8 cellular contexts compared by ENCODE assay signal in genomic region chr2:20225294-20226151, GRCh38. TPM values are rescaled to one million over a fixed set of nuclear protein-coding genes. Genes with fewer than 3 reads are reported as not detected.
DNase-seq lines count a peak whose midpoint lies in the region; ATAC-seq lines count a peak whose summit lies in the region.

No MANE protein-coding gene starts in this region.

- H3K4me3 ChIP-seq in SJCRH30 = peak overlapping the region; percentile 84

- no peaks in the 10 kb centered on the region for H3K36me3 ChIP-seq in SJCRH30

- no peaks in the 10 kb centered on the region for H3K9me3 ChIP-seq in SJCRH30 (replicated peaks)

- no peaks in the 10 kb centered on the region for H3K27me3 ChIP-seq in SJCRH30

- no peaks in the 10 kb centered on the region for H3K4me1 ChIP-seq in SJCRH30

- DNase-seq in GDM1 (lab: John Stamatoyannopoulos, UW) (peak; percentile 23), HuH-7 (ENCODE audit: low spot score) (peak; percentile 80), SJCRH30 (peak; percentile 88 to 91), cerebellar cortex (ENCODE audit: low spot score) (peak; percentile 34), left kidney (ENCODE audit: low read depth, low spot score) (peak; percentile 93), T-helper 9 cell (no peak)
- DNase-seq in stimulated activated CD4-positive, alpha-beta T cell treated with anti-CD3 and anti-CD28 coated beads, Interleukin-4, amount 100 ng/mL, for 24 hours = peak; percentile 20

- H3K27ac ChIP-seq in SJCRH30 = peak overlapping the region; percentile 5; the same call in 1 of the 2 replicates

- ATAC-seq in GM21529 (IDR thresholded peaks at IDR 0.05; ENCODE audit: unreplicated experiment) = peak; percentile 61

RNA-seq across cellular contexts. Expression of gene SDC1, which starts 0.6 kb away (rescaled TPM):
- 61.8 and 62.6 TPM in 2 replicates for total RNA-seq in SJCRH30 (2014; rRNA removed; shearing (Covaris generic))
